Comparison of ENCODE assay signal across 31 cellular contexts in genomic region chr7:137949416-137950262, GRCh38. TPM values are rescaled to one million over a fixed set of nuclear protein-coding genes. Genes with fewer than 3 reads are reported as not detected.
A peak's percentile ranks its signal among the peaks of the same experiment; 100 is the strongest.
DNase-seq lines count a peak whose midpoint lies in the region; ATAC-seq and TF ChIP-seq lines count a peak whose summit lies in the region.
"Had no signal": no experiment of that assay in that cellular context is flagged by ENCODE, and none has a peak within 500 bp of the region (broad histone marks: within the 10 kb centered on the region; RNA-seq: fewer than 3 reads in every experiment).

No MANE protein-coding gene starts in this region.

- H3K27me3 Mint-ChIP-seq in neural crest cell (ENCODE audit: low read depth), result no peaks in the 10 kb centered on the region
- no peaks in the 10 kb centered on the region for H3K27me3 Mint-ChIP-seq in type B pancreatic cell
- H3K27me3 Mint-ChIP-seq: activated CD4-positive, alpha-beta T cell treated with anti-CD3 and anti-CD28 coated beads, Interleukin-2, amount 10 ng/mL, durations not matched to agents 7 days and 5 days; activated naive CD8-positive, alpha-beta T cell treated with anti-CD3 and anti-CD28 coated beads, Interleukin-2, amount 10 ng/mL, durations not matched to agents 7 days and 5 days; stimulated activated naive CD8-positive, alpha-beta T cell treated with anti-CD3 and anti-CD28 coated beads, Interleukin-15, Interleukin-2, amounts not matched to agents 100 ng/mL and 50 ng/mL, for 24 hours; T-cell had no signal

- H3K9me3 Mint-ChIP-seq in neural crest cell (no peaks in the 10 kb centered on the region), type B pancreatic cell (no peaks in the 10 kb centered on the region)
- H3K9me3 Mint-ChIP-seq: activated naive CD8-positive, alpha-beta T cell treated with anti-CD3 and anti-CD28 coated beads, Interleukin-2, amount 10 ng/mL, durations not matched to agents 7 days and 5 days; CD14-positive monocyte; natural killer cell; stimulated activated naive CD8-positive, alpha-beta T cell treated with anti-CD3 and anti-CD28 coated beads, Interleukin-15, Interleukin-2, amounts not matched to agents 100 ng/mL and 50 ng/mL, for 24 hours; T-cell had no signal

- TF ChIP-seq CTCF in cardiac muscle cell (IDR thresholded peaks at IDR 0.05; ENCODE audit: low read depth, low read length), result no peak
- no peak for TF ChIP-seq CTCF in heart left ventricle (IDR thresholded peaks at IDR 0.05)
- TF ChIP-seq CTCF in adrenal gland (IDR thresholded peaks at IDR 0.05), result no peak
- no peak for TF ChIP-seq CTCF in neural crest cell (conservative IDR thresholded peaks at IDR 0.05)
- TF ChIP-seq CTCF in type B pancreatic cell (conservative IDR thresholded peaks at IDR 0.05), result no peak

- H3K27ac ChIP-seq in cardiac muscle cell (peak overlapping the region; percentile 82), heart left ventricle (peak overlapping the region in 1 of 12 donors; percentile 32), adrenal gland (peak overlapping the region in 3 of 5 donors; percentile 43 to 52 (median 46))
- H3K27ac ChIP-seq: gastrocnemius medialis, GM23248, ovary, SJCRH30, spleen had no signal

- H3K4me1 ChIP-seq in cardiac muscle cell (ENCODE audit: low read depth) (peaks cover 67% of the 10 kb centered on the region), heart left ventricle (peaks cover 0 to 62% (median 37%) of the 10 kb centered on the region in 12 donors), adrenal gland (replicated peaks in 1 of 2) (peaks cover 29 to 60% of the 10 kb centered on the region in 2 donors)

- H3K27me3 ChIP-seq in cardiac muscle cell, result no peaks in the 10 kb centered on the region
- no peaks in the 10 kb centered on the region for H3K27me3 ChIP-seq in heart left ventricle
- H3K27me3 ChIP-seq in adrenal gland, result no peaks in the 10 kb centered on the region
- H3K27me3 ChIP-seq: gastrocnemius medialis, ovary, SJCRH30, spleen had no signal

- H3K4me3 ChIP-seq in cardiac muscle cell (no peak overlapping the region), heart left ventricle (no peak overlapping the region), adrenal gland (no peak overlapping the region)
- H3K4me3 ChIP-seq: gastrocnemius medialis, GM23248, mucosa of descending colon, ovary, SJCRH30, spleen, thoracic aorta had no signal

- intact Hi-C loops in heart left ventricle (cut with DNase I), result loop anchor here in 2 of 10 donors (5.0 to 10.0 kb wide), 2 partner anchors 43 to 45 kb away; no protein-coding TSS in a partner anchor
- intact Hi-C loops in adrenal gland (cut with DNase I), result no loop called here

- H3K4me3 Mint-ChIP-seq in neural crest cell (peak overlapping the region; percentile 21), type B pancreatic cell (no peak overlapping the region)
- H3K4me3 Mint-ChIP-seq: activated CD4-positive, alpha-beta T cell treated with anti-CD3 and anti-CD28 coated beads, Interleukin-2, amount 10 ng/mL, durations not matched to agents 7 days and 5 days; activated naive CD8-positive, alpha-beta T cell treated with anti-CD3 and anti-CD28 coated beads, Interleukin-2, amount 10 ng/mL, durations not matched to agents 7 days and 5 days; CD14-positive monocyte; natural killer cell; stimulated activated naive CD8-positive, alpha-beta T cell treated with anti-CD3 and anti-CD28 coated beads, Interleukin-15, Interleukin-2, amounts not matched to agents 100 ng/mL and 50 ng/mL, for 24 hours; T-cell had no signal

- H3K27ac Mint-ChIP-seq in neural crest cell (ENCODE audit: unreplicated experiment), result peak overlapping the region; percentile 54
- peak overlapping the region; percentile 48 for H3K27ac Mint-ChIP-seq in type B pancreatic cell
- H3K27ac Mint-ChIP-seq: activated CD4-positive, alpha-beta T cell treated with anti-CD3 and anti-CD28 coated beads, Interleukin-2, amount 10 ng/mL, durations not matched to agents 7 days and 5 days; activated naive CD8-positive, alpha-beta T cell treated with anti-CD3 and anti-CD28 coated beads, Interleukin-2, amount 10 ng/mL, durations not matched to agents 7 days and 5 days; CD14-positive monocyte; natural killer cell; stimulated activated naive CD8-positive, alpha-beta T cell treated with anti-CD3 and anti-CD28 coated beads, Interleukin-15, Interleukin-2, amounts not matched to agents 100 ng/mL and 50 ng/mL, for 24 hours; T-cell had no signal

- peak in 1 of 2 donors; percentile 26 for DNase-seq in cardiac muscle cell (ENCODE audit: low read depth in 1 of 2, low spot score in 1 of 2)
- no peak for DNase-seq in heart left ventricle
- DNase-seq in adrenal gland, result no peak
- DNase-seq in neural crest cell (ENCODE audit: low read depth, low spot score), result no peak
- no peak for DNase-seq in type B pancreatic cell (ENCODE audit: extremely low spot score, unreplicated experiment)
- no peak for DNase-seq in NCI-H510A (lab: John Stamatoyannopoulos, UW)
- DNase-seq in stimulated activated naive CD4-positive, alpha-beta T cell treated with Interleukin-2 at 50 U/mL for 16 hours (lab: John Stamatoyannopoulos, UW), result no peak
- DNase-seq: activated CD4-positive, alpha-beta T cell treated with anti-CD3 and anti-CD28 coated beads, Interleukin-2, amount 10 ng/mL, durations not matched to agents 7 days and 5 days; activated effector memory CD4-positive, alpha-beta T cell treated with anti-CD3 and anti-CD28 coated beads, Interleukin-2, amount 50 U/mL, for 16 hours; activated naive CD8-positive, alpha-beta T cell treated with anti-CD3 and anti-CD28 coated beads, Interleukin-2, amount 10 ng/mL, durations not matched to agents 7 days and 5 days; central memory CD4-positive, alpha-beta T cell; dermis blood vessel endothelial cell; DND-41; gastrocnemius medialis; GF-D8; GM23248; mucosa of descending colon; natural killer cell; NCI-H1092; NCI-H187; NCI-H446 treated with DMSO at 0.1 percent for 48 hours; ovary; retina; SJCRH30; spleen; stimulated activated CD4-positive, alpha-beta T cell treated with anti-CD3 and anti-CD28 coated beads, Interleukin-2, amount 100 ng/mL, for 24 hours; T-cell had no signal

- no peaks in the 10 kb centered on the region for H3K36me3 ChIP-seq in cardiac muscle cell
- no peaks in the 10 kb centered on the region for H3K36me3 ChIP-seq in heart left ventricle
- no peaks in the 10 kb centered on the region for H3K36me3 ChIP-seq in adrenal gland (replicated peaks in 1 of 2)
- H3K36me3 ChIP-seq: gastrocnemius medialis, ovary, SJCRH30, spleen, thoracic aorta had no signal

- H3K4me1 Mint-ChIP-seq in neural crest cell (peaks cover 56% of the 10 kb centered on the region), type B pancreatic cell (ENCODE audit: unreplicated experiment) (peaks cover 55% of the 10 kb centered on the region)

- H3K36me3 Mint-ChIP-seq in neural crest cell (ENCODE audit: low read depth) (peaks cover 4% of the 10 kb centered on the region), type B pancreatic cell (peaks cover 13% of the 10 kb centered on the region)
- H3K36me3 Mint-ChIP-seq: natural killer cell had no signal

- WGBS in heart left ventricle, 4 donors, result 75 to 82% (median 77%) methylated on average over 6 of the region's 6 CpGs
- 56 to 64% (median 59%) methylated on average over 6 of the region's 6 CpGs for WGBS in adrenal gland, 4 donors

- ATAC-seq in heart left ventricle (no peak), HG03196 (IDR thresholded peaks at IDR 0.05; ENCODE audit: unreplicated experiment) (no peak)
- ATAC-seq: natural killer cell, T-cell had no signal

- H3K9me3 ChIP-seq in cardiac muscle cell (ENCODE audit: low read depth) (no peaks in the 10 kb centered on the region), heart left ventricle (no peaks in the 10 kb centered on the region), adrenal gland (replicated peaks in 1 of 3) (no peaks in the 10 kb centered on the region)
- H3K9me3 ChIP-seq: gastrocnemius medialis, mucosa of descending colon, ovary, SJCRH30, spleen, thoracic aorta had no signal

- TF ChIP-seq POLR2A in heart left ventricle (IDR thresholded peaks at IDR 0.05) (no peak), adrenal gland (IDR thresholded peaks at IDR 0.05) (no peak)

RNA-seq across cellular contexts. Expression of gene CREB3L2, which starts 52.2 kb away (rescaled TPM):
- 15.8 and 24.3 TPM in 2 replicates for total RNA-seq in cardiac muscle cell
- 22.1 and 25.5 TPM in 2 replicates for polyA plus RNA-seq in cardiac muscle cell
- 10 to 100 TPM; 18.3 to 40.6 (median 22.0) TPM for total RNA-seq in heart left ventricle
- 10 to 100 TPM in 1 of 2 donors, 1 to 10 TPM in 1; 4.0 to 13.2 TPM for polyA plus RNA-seq in heart left ventricle
- 100 to 1,000 TPM in 4 of 8 donors, 10 to 100 TPM in 4; 44.0 to 169 (median 102) TPM for total RNA-seq in adrenal gland
- polyA plus RNA-seq in adrenal gland, result 10 to 100 TPM; 11.4 to 71.1 (median 13.1) TPM
- 51.1 and 51.9 TPM in 2 replicates for total RNA-seq in neural crest cell
- total RNA-seq in type B pancreatic cell (ENCODE audit: low replicate concordance), result 85.8 and 173 TPM in 2 replicates
